Comparison of ENCODE assay signal across 13 cellular contexts in the genomic region with DNA sequence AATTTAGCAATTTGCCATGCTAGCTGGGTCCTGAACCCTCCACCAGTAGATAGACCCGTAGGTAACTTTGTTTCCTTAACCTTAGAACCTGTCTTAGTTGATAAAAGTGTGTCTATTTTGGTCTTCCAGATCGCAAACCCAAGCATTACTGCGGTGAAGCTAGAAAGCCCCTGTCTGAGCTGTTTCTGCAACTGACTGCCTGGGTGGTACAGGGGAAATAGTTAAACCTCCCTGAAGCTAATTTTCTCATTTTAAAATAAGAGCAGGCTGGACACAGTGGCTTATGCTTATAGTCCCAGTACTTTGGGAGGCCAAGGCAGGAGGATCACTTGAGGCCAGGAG.
DNase-seq lines count a peak whose midpoint lies in the region; ATAC-seq and TF ChIP-seq lines count a peak whose summit lies in the region.
"Had no signal": no experiment of that assay in that cellular context is flagged by ENCODE, and none has a peak within 500 bp of the region (broad histone marks: within the 10 kb centered on the region; RNA-seq: fewer than 3 reads in every experiment).

No MANE protein-coding gene starts in this region.

- H3K4me1 ChIP-seq in mucosa of descending colon (ENCODE audit: low read depth), result no peaks in the 10 kb centered on the region

- H3K27ac Mint-ChIP-seq in progenitor cell of endocrine pancreas, result no peak overlapping the region
- H3K27ac Mint-ChIP-seq: activated CD4-positive, alpha-beta memory T cell treated with anti-CD3 and anti-CD28 coated beads for 36 hours; CD8-positive, alpha-beta T cell had no signal

- intact Hi-C loops in mucosa of descending colon (cut with DNase I, micrococcal nuclease), result no loop called here

- H3K4me3 Mint-ChIP-seq in progenitor cell of endocrine pancreas (ENCODE audit: low read depth), result no peak overlapping the region
- H3K4me3 Mint-ChIP-seq: activated CD4-positive, alpha-beta memory T cell treated with anti-CD3 and anti-CD28 coated beads for 36 hours; CD8-positive, alpha-beta T cell had no signal

- no peak for TF ChIP-seq CTCF in mucosa of descending colon (IDR thresholded peaks at IDR 0.05)
- TF ChIP-seq CTCF in progenitor cell of endocrine pancreas (IDR thresholded peaks at IDR 0.05; ENCODE audit: unreplicated experiment), result no peak

- H3K4me1 Mint-ChIP-seq in progenitor cell of endocrine pancreas (ENCODE audit: low read depth), result peaks cover 23% of the 10 kb centered on the region

- H3K9me3 Mint-ChIP-seq in progenitor cell of endocrine pancreas (ENCODE audit: low read depth), result no peaks in the 10 kb centered on the region
- H3K9me3 Mint-ChIP-seq: activated CD4-positive, alpha-beta memory T cell treated with anti-CD3 and anti-CD28 coated beads for 36 hours; CD8-positive, alpha-beta T cell had no signal

- no peaks in the 10 kb centered on the region for H3K27me3 Mint-ChIP-seq in progenitor cell of endocrine pancreas

- no peak for DNase-seq in mucosa of descending colon
- DNase-seq in T-helper 2 cell, result no peak
- no peak for DNase-seq in UCSD-AML1 (lab: John Stamatoyannopoulos, UW; ENCODE audit: unreplicated experiment)
- no peak for DNase-seq in progenitor cell of endocrine pancreas (ENCODE audit: low spot score, unreplicated experiment)
- DNase-seq in NCI-H2081 (lab: John Stamatoyannopoulos, UW), result no peak
- DNase-seq: activated CD4-positive, alpha-beta memory T cell treated with anti-CD3 and anti-CD28 coated beads for 36 hours; adrenal gland; CD8-positive, alpha-beta T cell; stimulated activated CD4-positive, alpha-beta T cell treated with anti-CD3 and anti-CD28 coated beads, Interleukin-4, amount 100 ng/mL, for 4 hours had no signal

- peaks cover 3% of the 10 kb centered on the region for H3K36me3 Mint-ChIP-seq in progenitor cell of endocrine pancreas (ENCODE audit: insufficient read depth)
- H3K36me3 Mint-ChIP-seq: activated CD4-positive, alpha-beta memory T cell treated with anti-CD3 and anti-CD28 coated beads for 36 hours; CD8-positive, alpha-beta T cell had no signal

- H3K9me3 ChIP-seq in mucosa of descending colon, result no peaks in the 10 kb centered on the region
- H3K9me3 ChIP-seq: adrenal gland had no signal

- peak; percentile 74 for ATAC-seq in GM18511 (IDR thresholded peaks at IDR 0.05; ENCODE audit: unreplicated experiment)
- peak; percentile 43 for ATAC-seq in GM21526 (IDR thresholded peaks at IDR 0.05; ENCODE audit: low FRiP score, unreplicated experiment)
- ATAC-seq in HG03175 (IDR thresholded peaks at IDR 0.05; ENCODE audit: unreplicated experiment), result peak; percentile 62
- ATAC-seq in mucosa of descending colon, result peak; percentile 25
- ATAC-seq: CD8-positive, alpha-beta T cell had no signal

- H3K4me3 ChIP-seq in mucosa of descending colon, result no peak overlapping the region
- H3K4me3 ChIP-seq: adrenal gland, SK-N-MC had no signal

- no peaks in the 10 kb centered on the region for H3K36me3 ChIP-seq in mucosa of descending colon (ENCODE audit: low read depth)
- H3K36me3 ChIP-seq: adrenal gland had no signal
